Comparison of ENCODE assay signal across 15 cellular contexts in genomic region chr9:93300175-93300572, GRCh38.
"Had no signal": no experiment of that assay in that cellular context is flagged by ENCODE, and none has a peak within 500 bp of the region (broad histone marks: within the 10 kb centered on the region; RNA-seq: fewer than 3 reads in every experiment).

No MANE protein-coding gene starts in this region.

- H3K4me3 Mint-ChIP-seq: activated CD4-positive, alpha-beta memory T cell treated with anti-CD3 and anti-CD28 coated beads, Interleukin-2, amount 10 ng/mL, durations not matched to agents 7 days and 5 days; naive B cell; stimulated activated memory B cell treated with anti-CD40 and anti-IgM and Interleukin-4, amounts not matched to agents 10 μg/mL and 1 μg/mL and 100 μg/mL, for 72 hours; T-helper 1 cell treated with Interleukin-12 subunit alpha and Interleukin-12 subunit beta and Interleukin-4 antibody, amounts not matched to agents 30 μg/mL and 1 μg/mL, for 36 hours had no signal

- H3K27ac ChIP-seq: adrenal gland, lower lobe of right lung, right atrium auricular region had no signal

- H3K4me1 ChIP-seq: adrenal gland had no signal

- H3K9me3 Mint-ChIP-seq: activated CD4-positive, alpha-beta memory T cell treated with anti-CD3 and anti-CD28 coated beads, Interleukin-2, amount 10 ng/mL, durations not matched to agents 7 days and 5 days; stimulated activated memory B cell treated with anti-CD40 and anti-IgM and Interleukin-4, amounts not matched to agents 10 μg/mL and 1 μg/mL and 100 μg/mL, for 72 hours; T-helper 1 cell treated with Interleukin-12 subunit alpha and Interleukin-12 subunit beta and Interleukin-4 antibody, amounts not matched to agents 30 μg/mL and 1 μg/mL, for 36 hours had no signal

- DNase-seq: activated CD8-positive, alpha-beta memory T cell treated with anti-CD3 and anti-CD28 coated beads, Interleukin-2, amount 50 U/mL, for 48 hours; activated naive CD4-positive, alpha-beta T cell treated with anti-CD3 and anti-CD28 coated beads, Interleukin-2, amount 50 U/mL, for 16 hours; central memory CD4-positive, alpha-beta T cell; effector memory CD4-positive, alpha-beta T cell; hippocampal formation; lower lobe of right lung; naive B cell; trophoblast cell had no signal

- H3K27me3 ChIP-seq: adrenal gland, neutrophil, right atrium auricular region had no signal

- H3K36me3 ChIP-seq: adrenal gland, lower lobe of right lung, neutrophil, right atrium auricular region had no signal

- H3K27ac Mint-ChIP-seq: activated CD4-positive, alpha-beta memory T cell treated with anti-CD3 and anti-CD28 coated beads, Interleukin-2, amount 10 ng/mL, durations not matched to agents 7 days and 5 days; stimulated activated memory B cell treated with anti-CD40 and anti-IgM and Interleukin-4, amounts not matched to agents 10 μg/mL and 1 μg/mL and 100 μg/mL, for 72 hours; T-helper 1 cell treated with Interleukin-12 subunit alpha and Interleukin-12 subunit beta and Interleukin-4 antibody, amounts not matched to agents 30 μg/mL and 1 μg/mL, for 36 hours had no signal

- H3K36me3 Mint-ChIP-seq: naive B cell had no signal

- H3K4me3 ChIP-seq: adrenal gland, lower lobe of right lung, right atrium auricular region, smooth muscle cell had no signal

- H3K9me3 ChIP-seq: adrenal gland, lower lobe of right lung, neutrophil, right atrium auricular region had no signal
